In genomic region chr1:12438349-12438924, GRCh38 we compare ENCODE assay signal across 11 cellular contexts.
A peak's percentile ranks its signal among the peaks of the same experiment; 100 is the strongest.
DNase-seq lines count a peak whose midpoint lies in the region; ATAC-seq and TF ChIP-seq lines count a peak whose summit lies in the region.
"Had no signal": no experiment of that assay in that cellular context is flagged by ENCODE, and none has a peak within 500 bp of the region (broad histone marks: within the 10 kb centered on the region; RNA-seq: fewer than 3 reads in every experiment).

No MANE protein-coding gene starts in this region.

- no peaks in the 10 kb centered on the region for H3K9me3 Mint-ChIP-seq in activated B cell treated with CpG ODN at 0.5 μM for 24 hours

- H3K9ac ChIP-seq in BLaER1 = peak overlapping the region; percentile 27; the same call in 1 of the 2 replicates

- no peak overlapping the region for H3K4me3 Mint-ChIP-seq in activated B cell treated with CpG ODN at 0.5 μM for 24 hours

- H3K27ac ChIP-seq in BLaER1 = peak overlapping the region; percentile 28; the same call in 1 of the 2 replicates
- H3K27ac ChIP-seq in esophagus squamous epithelium = peak overlapping the region; percentile 81 to 89 (median 85)
- H3K27ac ChIP-seq: VCaP had no signal

- intact Hi-C loops in activated B cell treated with CpG ODN at 0.5 μM for 24 hours (cut with micrococcal nuclease) (no loop called here), esophagus squamous epithelium (cut with DNase I) (no loop called here)

- POLR2A ChIA-PET in activated B cell treated with CpG ODN at 0.5 μM for 24 hours (lab: Charles Lee) = no interaction called here

- 22 to 50% methylated on average over 6 to 7 of the region's 7 CpGs for WGBS in esophagus squamous epithelium, 2 donors

- H3K4me3 ChIP-seq in BLaER1 = no peak overlapping the region
- H3K4me3 ChIP-seq in esophagus squamous epithelium = no peak overlapping the region
- no peak overlapping the region for H3K4me3 ChIP-seq in MG63
- H3K4me3 ChIP-seq: skin epidermis had no signal

- ATAC-seq in HG02852 (IDR thresholded peaks at IDR 0.05; ENCODE audit: unreplicated experiment) (peak; percentile 44), activated B cell treated with CpG ODN at 0.5 μM for 24 hours (ENCODE audit: low read depth) (peak; percentile 46), GM18870 (IDR thresholded peaks at IDR 0.05; ENCODE audit: unreplicated experiment) (no peak)

- peaks cover 54% of the 10 kb centered on the region for H3K4me1 Mint-ChIP-seq in activated B cell treated with CpG ODN at 0.5 μM for 24 hours

- TF ChIP-seq POLR2A in esophagus squamous epithelium (IDR thresholded peaks at IDR 0.05) = no peak

- no peak for DNase-seq in activated B cell treated with CpG ODN at 0.5 μM for 24 hours
- no peak for DNase-seq in esophagus squamous epithelium (lab: John Stamatoyannopoulos, UW)
- DNase-seq in MG63 = no peak
- DNase-seq in NCI-H748 (lab: John Stamatoyannopoulos, UW; ENCODE audit: unreplicated experiment) = no peak
- DNase-seq in NCI-H1436 (lab: John Stamatoyannopoulos, UW) = no peak
- DNase-seq: Calu3 had no signal

- TF ChIP-seq CTCF in activated B cell treated with CpG ODN at 0.5 μM for 24 hours (IDR thresholded peaks at IDR 0.05) (no peak), esophagus squamous epithelium (IDR thresholded peaks at IDR 0.05) (no peak)

- peaks cover 55% of the 10 kb centered on the region for H3K36me3 Mint-ChIP-seq in activated B cell treated with CpG ODN at 0.5 μM for 24 hours (ENCODE audit: low read depth)

- no peaks in the 10 kb centered on the region for H4K20me1 ChIP-seq in BLaER1

- H3K27me3 ChIP-seq in BLaER1 (no peaks in the 10 kb centered on the region), esophagus squamous epithelium (no peaks in the 10 kb centered on the region), MG63 (no peaks in the 10 kb centered on the region)

- peak overlapping the region; percentile 73 for H3K27ac Mint-ChIP-seq in activated B cell treated with CpG ODN at 0.5 μM for 24 hours

- peak overlapping the region; percentile 76 for H3K4me2 ChIP-seq in BLaER1

- H3K4me1 ChIP-seq in BLaER1 = peaks cover 71% of the 10 kb centered on the region
- peaks cover 38 to 65% (median 55%) of the 10 kb centered on the region in 3 donors for H3K4me1 ChIP-seq in esophagus squamous epithelium

- CTCF ChIA-PET in activated B cell treated with CpG ODN at 0.5 μM for 24 hours (lab: Charles Lee) = no interaction called here

- no peaks in the 10 kb centered on the region for H3K9me3 ChIP-seq in BLaER1
- no peaks in the 10 kb centered on the region for H3K9me3 ChIP-seq in esophagus squamous epithelium
- H3K9me3 ChIP-seq in MG63 = peaks cover 4% of the 10 kb centered on the region; the same call in 1 of the 2 replicates

- H3K36me3 ChIP-seq in BLaER1 = peaks cover 25% of the 10 kb centered on the region
- peaks cover 0 to 44% (median 0%) of the 10 kb centered on the region in 3 donors for H3K36me3 ChIP-seq in esophagus squamous epithelium
- peaks cover 24% of the 10 kb centered on the region for H3K36me3 ChIP-seq in MG63

- H3K27me3 Mint-ChIP-seq in activated B cell treated with CpG ODN at 0.5 μM for 24 hours = no peaks in the 10 kb centered on the region
